9 cellular contexts compared by ENCODE assay signal in the genomic region with DNA sequence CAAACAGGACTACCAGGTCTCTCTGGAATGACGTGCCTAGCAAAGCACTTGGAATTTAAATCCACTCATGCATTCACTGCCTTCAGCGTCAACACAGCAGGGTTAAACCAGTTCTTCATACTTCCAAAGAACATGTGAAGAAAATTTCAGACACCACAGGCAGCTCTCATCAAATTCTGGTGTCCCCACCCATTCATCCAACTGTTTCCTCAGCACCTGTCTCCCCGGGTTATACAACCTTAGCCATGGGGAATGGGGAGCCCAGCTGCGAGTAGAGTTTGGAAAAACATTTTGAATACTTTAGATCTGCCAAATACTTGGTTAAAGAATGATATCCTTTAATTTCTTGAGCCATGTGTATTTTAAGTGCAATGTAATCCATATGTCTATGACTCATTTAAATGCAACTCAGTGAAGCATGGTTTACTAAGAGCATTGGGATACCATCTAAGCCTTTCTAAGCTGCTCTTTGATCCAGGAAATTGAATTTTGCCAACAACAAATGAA. TPM values are rescaled to one million over a fixed set of nuclear protein-coding genes. Genes with fewer than 3 reads are reported as not detected.
DNase-seq lines count a peak whose midpoint lies in the region; ATAC-seq, FAIRE-seq and TF ChIP-seq lines count a peak whose summit lies in the region.
"Had no signal": no experiment of that assay in that cellular context is flagged by ENCODE, and none has a peak within 500 bp of the region (broad histone marks: within the 10 kb centered on the region; RNA-seq: fewer than 3 reads in every experiment).

No MANE protein-coding gene starts in this region.

- no peak overlapping the region for H3K9ac ChIP-seq in fibroblast of lung (ENCODE audit: insufficient read depth, low read length)

- peaks cover 29% of the 10 kb centered on the region for H3K79me2 ChIP-seq in fibroblast of lung (ENCODE audit: control insufficient read depth, insufficient read depth, low read length)

- no peaks in the 10 kb centered on the region for H3K27me3 ChIP-seq in RWPE2 (ENCODE audit: insufficient read depth, poor library complexity, severe bottlenecking)
- H3K27me3 ChIP-seq in fibroblast of lung (ENCODE audit: control insufficient read depth, insufficient read depth, low read length) = no peaks in the 10 kb centered on the region

- no peak for FAIRE-seq in GM19239 (lab: Jason Lieb, UNC)

- no peaks in the 10 kb centered on the region for H4K20me1 ChIP-seq in fibroblast of lung (ENCODE audit: control insufficient read depth, extremely low read depth, insufficient read depth, low read length)

- H3K36me3 ChIP-seq in RWPE2 (ENCODE audit: low read depth) (no peaks in the 10 kb centered on the region), fibroblast of lung (ENCODE audit: control insufficient read depth, insufficient read depth, low read length) (no peaks in the 10 kb centered on the region)

- ATAC-seq in RWPE2 (ENCODE audit: low read depth) = peak; percentile 79
- no peak for ATAC-seq in HG02938 (IDR thresholded peaks at IDR 0.05; ENCODE audit: unreplicated experiment)

- DNase-seq in HCEC 1CT (peak; percentile 94), RWPE2 (ENCODE audit: low spot score) (no peak), fibroblast of lung (ENCODE audit: low read depth in 2 of 2) (peak; percentile 77 to 93), skeletal muscle cell (ENCODE audit: low read depth) (peak; percentile 65), SK-N-DZ (ENCODE audit: low spot score) (no peak), GM19239 (ENCODE audit: insufficient read length, low spot score) (no peak)
- DNase-seq: NCI-H146, T-helper 2 cell had no signal

- H3K4me1 ChIP-seq in RWPE2 (ENCODE audit: insufficient read depth, poor library complexity, severe bottlenecking) = peaks cover 34% of the 10 kb centered on the region
- H3K4me1 ChIP-seq in fibroblast of lung (ENCODE audit: control insufficient read depth, extremely low read depth, insufficient read depth, low read length) = peaks cover 53% of the 10 kb centered on the region

- H3K4me3 ChIP-seq in RWPE2 (ENCODE audit: severe bottlenecking) (no peak overlapping the region), fibroblast of lung (replicated peaks in 1 of 4; ENCODE audit: control extremely low read depth in 1 of 4, insufficient read depth in 1 of 4, low read depth in 3 of 4, low read length in 4 of 4) (no peak overlapping the region), skeletal muscle cell (ENCODE audit: low read depth, low read length) (no peak overlapping the region)

- H3K9me3 ChIP-seq in RWPE2 (ENCODE audit: severe bottlenecking) (no peaks in the 10 kb centered on the region), fibroblast of lung (ENCODE audit: control insufficient read depth, insufficient read depth, low read depth, low read length) (no peaks in the 10 kb centered on the region)

- H3K4me2 ChIP-seq in fibroblast of lung (ENCODE audit: extremely low read depth, insufficient read depth, low read length) = no peak overlapping the region

- TF ChIP-seq CTCF in RWPE2 (IDR thresholded peaks at IDR 0.05; ENCODE audit: poor library complexity, severe bottlenecking) = no peak
- no peak for TF ChIP-seq CTCF in fibroblast of lung (conservative IDR thresholded peaks at IDR 0.05 in 1 of 2, IDR thresholded peaks at IDR 0.05 in 1 of 2; ENCODE audit: low read depth in 1 of 2, low read length in 2 of 2)

- H3K27ac ChIP-seq in RWPE2 (ENCODE audit: poor library complexity, severe bottlenecking) = peak overlapping the region; percentile 88
- H3K27ac ChIP-seq in fibroblast of lung (ENCODE audit: insufficient read depth, low read length) = peak overlapping the region; percentile 57

- no peak overlapping the region for H2AFZ ChIP-seq in fibroblast of lung (ENCODE audit: low read length)

RNA-seq across cellular contexts. Expression of a gene that starts 17.4 kb away (rescaled TPM):
- total RNA-seq in fibroblast of lung = 13.0 and 17.7 TPM in 2 replicates
- polyA plus RNA-seq in fibroblast of lung = 19.3 and 65.2 TPM in 2 replicates
- 18.6 and 77.1 TPM in 2 replicates for polyA plus RNA-seq in fibroblast of lung (2012)
- 41.0 and 120 TPM in 2 replicates for polyA minus RNA-seq in fibroblast of lung (ENCODE audit: low replicate concordance)
- polyA plus RNA-seq in SK-N-DZ (2014; cell fraction: cytosol; rRNA removed) = 2.9 and 3.9 TPM in 2 replicates
- polyA plus RNA-seq in SK-N-DZ (2014; cell fraction: nucleus; rRNA removed) = 2.2 and 2.9 TPM in 2 replicates

Comparison
In these comparisons a context has a peak if more than half of its experiments do, and no peak if none do; other contexts are left out.
1. DNase-seq: peak in HCEC 1CT (single experiment), fibroblast of lung (2 of 2) and skeletal muscle cell (single experiment); none in RWPE2 (single experiment), SK-N-DZ (single experiment) and GM19239 (single experiment).